In genomic region chr2:15620857-15621471, GRCh38 we compare ENCODE assay signal across 27 cellular contexts.
"Had no signal": no experiment of that assay in that cellular context is flagged by ENCODE, and none has a peak within 500 bp of the region (broad histone marks: within the 10 kb centered on the region; RNA-seq: fewer than 3 reads in every experiment).

No MANE protein-coding gene starts in this region.

- H3K4me3 ChIP-seq: colonic mucosa, coronary artery, dorsolateral prefrontal cortex, esophagus squamous epithelium, gastrocnemius medialis, gastroesophageal sphincter, heart left ventricle, heart right ventricle, hepatocyte had no signal

- H3K27me3 ChIP-seq: colonic mucosa, dorsolateral prefrontal cortex, esophagus squamous epithelium, foreskin keratinocyte, gastrocnemius medialis, gastroesophageal sphincter, heart left ventricle, heart right ventricle, hepatocyte had no signal

- H3K9me3 ChIP-seq: colonic mucosa, esophagus squamous epithelium, gastrocnemius medialis, gastroesophageal sphincter, heart left ventricle, heart right ventricle had no signal

- H3K4me2 ChIP-seq: hepatocyte had no signal

- H3K79me2 ChIP-seq: hepatocyte had no signal

- H3K4me1 ChIP-seq: colonic mucosa, esophagus squamous epithelium, foreskin keratinocyte, gastrocnemius medialis, gastroesophageal sphincter, heart left ventricle, heart right ventricle had no signal

- H2AFZ ChIP-seq: hepatocyte had no signal

- FAIRE-seq: colon, endometrium, frontal cortex had no signal

- DNase-seq: colonic mucosa; cortex of kidney; dermis blood vessel endothelial cell; dorsolateral prefrontal cortex; effector CD4-positive, alpha-beta T cell; effector CD8-positive, alpha-beta T cell; effector memory CD4-positive, alpha-beta T cell; effector memory CD8-positive, alpha-beta T cell; endodermal cell; erythroblast; esophagus squamous epithelium; foreskin fibroblast; foreskin keratinocyte; foreskin melanocyte; gastrocnemius medialis; glutamatergic neuron; head of caudate nucleus; heart left ventricle; heart right ventricle; hippocampal formation had no signal

- H3K27ac ChIP-seq: colonic mucosa, coronary artery, dorsolateral prefrontal cortex, epithelial cell of prostate, esophagus squamous epithelium, foreskin keratinocyte, gastrocnemius medialis, gastroesophageal sphincter, heart left ventricle, heart right ventricle, hepatocyte had no signal
